ENCODE assay signal across 8 cellular contexts in the genomic region with DNA sequence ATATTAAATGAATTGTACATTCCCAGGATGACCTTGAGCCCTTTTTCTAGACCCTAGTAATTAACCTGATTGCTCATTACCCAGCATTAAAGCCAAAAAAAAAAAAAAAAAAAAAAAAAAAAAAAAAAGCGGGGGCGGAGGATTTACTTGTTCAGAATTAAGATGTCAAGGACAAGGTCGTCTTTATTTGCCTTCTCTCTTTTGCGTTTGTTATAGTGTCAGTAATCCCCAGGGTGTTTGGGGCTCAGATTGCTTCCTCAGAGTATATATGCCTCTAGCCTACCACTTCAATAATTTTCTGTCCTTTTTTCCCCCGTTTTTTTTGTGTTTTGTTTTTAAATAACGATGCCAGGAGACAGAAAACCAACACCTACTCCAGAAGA.
A peak's percentile ranks its signal among the peaks of the same experiment; 100 is the strongest.
DNase-seq lines count a peak whose midpoint lies in the region; ATAC-seq, FAIRE-seq and TF ChIP-seq lines count a peak whose summit lies in the region.

No MANE protein-coding gene starts in this region.

- no peaks in the 10 kb centered on the region for H3K27me3 Mint-ChIP-seq in activated naive CD4-positive, alpha-beta T cell treated with anti-CD3 and anti-CD28 coated beads for 36 hours (ENCODE audit: low read depth)
- no peaks in the 10 kb centered on the region for H3K27me3 Mint-ChIP-seq in mesothelial cell of epicardium (ENCODE audit: low read depth)

- CTCF ChIA-PET in activated naive CD4-positive, alpha-beta T cell treated with anti-CD3 and anti-CD28 coated beads for 36 hours (lab: Charles Lee) = no interaction called here
- CTCF ChIA-PET in PC-3 (lab: Charles Lee) = no interaction called here

- peaks cover 2% of the 10 kb centered on the region for H3K36me3 Mint-ChIP-seq in activated naive CD4-positive, alpha-beta T cell treated with anti-CD3 and anti-CD28 coated beads for 36 hours (ENCODE audit: low read depth)
- no peaks in the 10 kb centered on the region for H3K36me3 Mint-ChIP-seq in mesothelial cell of epicardium

- no peak overlapping the region for H2AFZ ChIP-seq in PC-3 (ENCODE audit: low read length)

- H3K9me3 Mint-ChIP-seq in activated naive CD4-positive, alpha-beta T cell treated with anti-CD3 and anti-CD28 coated beads for 36 hours = peaks cover 2% of the 10 kb centered on the region
- H3K9me3 Mint-ChIP-seq in mesothelial cell of epicardium = peaks cover 3% of the 10 kb centered on the region

- peak overlapping the region; percentile 62 for H3K4me2 ChIP-seq in PC-3 (ENCODE audit: low read length)

- no peak overlapping the region for H3K9ac ChIP-seq in PC-3 (ENCODE audit: low read length)

- H3K4me3 Mint-ChIP-seq in activated naive CD4-positive, alpha-beta T cell treated with anti-CD3 and anti-CD28 coated beads for 36 hours = peak overlapping the region; percentile 55
- peak overlapping the region; percentile 11 for H3K4me3 Mint-ChIP-seq in mesothelial cell of epicardium

- H4K20me1 ChIP-seq in PC-3 (ENCODE audit: low read length) = no peaks in the 10 kb centered on the region

- H3K36me3 ChIP-seq in PC-3 (ENCODE audit: low read depth, low read length) = no peaks in the 10 kb centered on the region

- peak overlapping the region; percentile 67 for H3K27ac Mint-ChIP-seq in activated naive CD4-positive, alpha-beta T cell treated with anti-CD3 and anti-CD28 coated beads for 36 hours
- peak overlapping the region; percentile 74 for H3K27ac Mint-ChIP-seq in mesothelial cell of epicardium

- no peaks in the 10 kb centered on the region for H3F3A ChIP-seq in PC-3 (ENCODE audit: low read length, unreplicated experiment)

- peak overlapping the region; percentile 47 for H3K27ac ChIP-seq in PC-3 (ENCODE audit: low read length)

- no peak for DNase-seq in activated naive CD4-positive, alpha-beta T cell treated with anti-CD3 and anti-CD28 coated beads for 36 hours
- no peak for DNase-seq in activated naive CD4-positive, alpha-beta T cell treated with Interleukin-2 at 50 U/mL for 16 hours
- DNase-seq in PC-3 (no peak), mesothelial cell of epicardium (ENCODE audit: low spot score in 2 of 2, unreplicated experiment in 2 of 2) (no peak), iPS-NIHi7 (ENCODE audit: extremely low spot score) (no peak), RCC 7860 (ENCODE audit: low spot score) (no peak), left lobe of liver (ENCODE audit: low spot score) (no peak)

- no peak for TF ChIP-seq CTCF in PC-3 (conservative IDR thresholded peaks at IDR 0.05; ENCODE audit: low read depth, low read length)
- TF ChIP-seq CTCF in mesothelial cell of epicardium (IDR thresholded peaks at IDR 0.05; ENCODE audit: unreplicated experiment) = no peak

- H3K27me3 ChIP-seq in PC-3 (ENCODE audit: low read length) = no peaks in the 10 kb centered on the region

- peak overlapping the region; percentile 36; the same call in 1 of the 2 replicates for H3K4me3 ChIP-seq in PC-3 (ENCODE audit: low read length)

- ATAC-seq in HG02884 (IDR thresholded peaks at IDR 0.05; ENCODE audit: unreplicated experiment) = peak; percentile 28
- no peak for ATAC-seq in PC-3
- ATAC-seq in left lobe of liver = no peak

- BruUV-seq in PC-3 (replicated peaks; lab: Mats Ljungman, UMichigan) = no TSS peak

- H3K4me1 Mint-ChIP-seq in activated naive CD4-positive, alpha-beta T cell treated with anti-CD3 and anti-CD28 coated beads for 36 hours (ENCODE audit: low read depth) = peaks cover 41% of the 10 kb centered on the region
- H3K4me1 Mint-ChIP-seq in mesothelial cell of epicardium = peaks cover 26% of the 10 kb centered on the region

- H3K9me2 ChIP-seq in PC-3 (replicated peaks; ENCODE audit: low read length) = no peaks in the 10 kb centered on the region

- H3K4me1 ChIP-seq in PC-3 (ENCODE audit: insufficient read depth, low read length) = peaks cover 17% of the 10 kb centered on the region

- H3K79me2 ChIP-seq in PC-3 (ENCODE audit: low read length) = peaks cover 5% of the 10 kb centered on the region; the same call in 1 of the 2 replicates

- intact Hi-C loops in activated naive CD4-positive, alpha-beta T cell treated with anti-CD3 and anti-CD28 coated beads for 36 hours (cut with micrococcal nuclease) = loop anchor here (1.0 kb wide), 3 partner anchors 20 to 137 kb away; no protein-coding TSS in a partner anchor
- intact Hi-C loops in PC-3 (cut with micrococcal nuclease) = no loop called here

- no peak for FAIRE-seq in RCC 7860 (lab: Jason Lieb, UNC)

- POLR2A ChIA-PET in PC-3 (lab: Charles Lee; ENCODE audit: unreplicated experiment) = no interaction called here

- H3K9me3 ChIP-seq in PC-3 (ENCODE audit: low read length) = no peaks in the 10 kb centered on the region
